Comparison of ENCODE assay signal across 16 cellular contexts in the genomic region with DNA sequence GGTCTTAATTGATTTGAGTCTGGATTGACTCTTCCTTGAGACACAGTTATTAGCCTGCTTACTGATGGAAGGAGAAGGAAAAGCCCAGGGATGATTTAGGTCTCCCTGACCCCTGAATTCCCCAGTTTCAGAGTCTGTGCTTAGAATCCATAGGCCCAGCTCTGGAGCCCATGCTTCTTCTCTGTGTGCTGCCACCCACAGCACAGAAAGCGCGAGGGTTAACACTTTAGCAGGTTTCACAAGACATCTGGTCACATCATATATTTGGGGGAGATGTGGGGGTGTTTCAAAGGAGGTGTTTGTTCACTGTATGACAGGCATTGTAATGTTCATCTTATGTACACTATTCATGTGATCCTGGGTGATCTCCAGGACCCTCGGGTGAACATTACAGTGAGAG.
A peak's percentile ranks its signal among the peaks of the same experiment; 100 is the strongest.
DNase-seq lines count a peak whose midpoint lies in the region; ATAC-seq, FAIRE-seq and TF ChIP-seq lines count a peak whose summit lies in the region.
"Had no signal": no experiment of that assay in that cellular context is flagged by ENCODE, and none has a peak within 500 bp of the region (broad histone marks: within the 10 kb centered on the region; RNA-seq: fewer than 3 reads in every experiment).

No MANE protein-coding gene starts in this region.

- H3K4me3 ChIP-seq in HepG2 (replicated peaks in 1 of 3; ENCODE audit: insufficient read depth in 1 of 3, low read depth in 2 of 3, low read length in 3 of 3) (no peak overlapping the region), right lobe of liver (no peak overlapping the region), breast epithelium (no peak overlapping the region)
- H3K4me3 ChIP-seq: BLaER1 had no signal

- H3K9me3 ChIP-seq in HepG2 (ENCODE audit: low read length) (no peaks in the 10 kb centered on the region), right lobe of liver (no peaks in the 10 kb centered on the region), breast epithelium (no peaks in the 10 kb centered on the region)
- H3K9me3 ChIP-seq: BLaER1 had no signal

- TF ChIP-seq CTCF in HepG2 (CRISPR knock-in tag; IDR thresholded peaks at IDR 0.05) = no peak
- TF ChIP-seq CTCF in right lobe of liver (IDR thresholded peaks at IDR 0.05) = no peak
- TF ChIP-seq CTCF in breast epithelium (IDR thresholded peaks at IDR 0.05) = no peak

- TF ChIP-seq RAD21 in HepG2 (CRISPR knock-in tag; IDR thresholded peaks at IDR 0.05) = no peak

- 85% methylated on average over 3 of the region's 3 CpGs for WGBS in HepG2 (ENCODE audit: low lambda C conversion rate)
- WGBS in right lobe of liver (ENCODE audit: insufficient coverage, low coverage, low lambda C conversion rate, missing lambda C conversion rate) = 80% methylated on average over 1 of the region's 3 CpGs

- H3K4me3 Mint-ChIP-seq in activated T-cell treated with anti-CD3 and anti-CD28 coated beads, Interleukin-2, amount 50 U/mL, for 24 hours = no peak overlapping the region
- H3K4me3 Mint-ChIP-seq in activated T-cell treated with anti-CD3 and anti-CD28 coated beads, Interleukin-2, amount 50 U/mL, for 4 hours = no peak overlapping the region
- H3K4me3 Mint-ChIP-seq: CD14-positive monocyte, H9 had no signal

- peaks cover 45% of the 10 kb centered on the region for H3K4me1 Mint-ChIP-seq in activated T-cell treated with anti-CD3 and anti-CD28 coated beads, Interleukin-2, amount 50 U/mL, for 24 hours (ENCODE audit: low read depth)
- peaks cover 20% of the 10 kb centered on the region for H3K4me1 Mint-ChIP-seq in activated T-cell treated with anti-CD3 and anti-CD28 coated beads, Interleukin-2, amount 50 U/mL, for 4 hours (ENCODE audit: low read depth)
- H3K4me1 Mint-ChIP-seq: H9 had no signal

- H3K4me1 ChIP-seq in HepG2 (ENCODE audit: insufficient read depth, low read length) = no peaks in the 10 kb centered on the region
- no peaks in the 10 kb centered on the region for H3K4me1 ChIP-seq in right lobe of liver
- no peaks in the 10 kb centered on the region for H3K4me1 ChIP-seq in breast epithelium

- H3K36me3 ChIP-seq in HepG2 (replicated peaks in 1 of 2; ENCODE audit: control insufficient read depth in 1 of 2, insufficient read depth in 2 of 2, low read length in 2 of 2) = peaks cover 26 to 87% of the 10 kb centered on the region in 2 experiments
- peaks cover 5 to 58% (median 20%) of the 10 kb centered on the region in 4 donors for H3K36me3 ChIP-seq in right lobe of liver
- peaks cover 8% of the 10 kb centered on the region for H3K36me3 ChIP-seq in breast epithelium

- H3K27ac ChIP-seq in HepG2 (ENCODE audit: extremely low read length, insufficient read depth, low read length) (no peak overlapping the region), right lobe of liver (no peak overlapping the region), breast epithelium (no peak overlapping the region)
- H3K27ac ChIP-seq: BLaER1 had no signal

- CTCF ChIA-PET in HepG2 (lab: Yijun Ruan, JAX; ENCODE audit: low intra/inter-chr PET ratio, low total read pairs) = no interaction called here

- intact Hi-C loops in HepG2 (cut with micrococcal nuclease; ENCODE audit: unreplicated experiment) (no loop called here), right lobe of liver (cut with DNase I) (no loop called here), breast epithelium (cut with DNase I; ENCODE audit: low total_unique reads) (no loop called here)

- in situ Hi-C loops in HepG2 (cut with HindIII; ENCODE audit: extremely low pct_ligation_motif_present, low pct_unique_long_range_greater_than_20kb) = no loop called here

- H3K27me3 Mint-ChIP-seq in activated T-cell treated with anti-CD3 and anti-CD28 coated beads, Interleukin-2, amount 50 U/mL, for 24 hours = no peaks in the 10 kb centered on the region
- H3K27me3 Mint-ChIP-seq in activated T-cell treated with anti-CD3 and anti-CD28 coated beads, Interleukin-2, amount 50 U/mL, for 4 hours (ENCODE audit: low read depth) = no peaks in the 10 kb centered on the region
- H3K27me3 Mint-ChIP-seq: CD4-positive, alpha-beta memory T cell had no signal

- no peak overlapping the region for H2AFZ ChIP-seq in HepG2 (ENCODE audit: low read length)

- H3K36me3 Mint-ChIP-seq in activated T-cell treated with anti-CD3 and anti-CD28 coated beads, Interleukin-2, amount 50 U/mL, for 24 hours (ENCODE audit: low read depth) = peaks cover 96% of the 10 kb centered on the region
- H3K36me3 Mint-ChIP-seq in activated T-cell treated with anti-CD3 and anti-CD28 coated beads, Interleukin-2, amount 50 U/mL, for 4 hours (ENCODE audit: insufficient read depth) = peaks cover 47% of the 10 kb centered on the region

- H3K4me2 ChIP-seq in HepG2 (ENCODE audit: low read depth, low read length) = no peak overlapping the region
- H3K4me2 ChIP-seq: BLaER1 had no signal

- TF ChIP-seq POLR2A in HepG2 (IDR thresholded peaks at IDR 0.05; ENCODE audit: insufficient read depth in 1 of 2, low read depth in 2 of 2, low read length in 2 of 2) (no peak), right lobe of liver (IDR thresholded peaks at IDR 0.05) (no peak), breast epithelium (IDR thresholded peaks at IDR 0.05) (no peak)

- no peak for ATAC-seq in activated T-cell treated with anti-CD3 and anti-CD28 coated beads, Interleukin-2, amount 50 U/mL, for 4 hours
- ATAC-seq in HepG2 (no peak), right lobe of liver (no peak)

- no peak for DNase-seq in activated T-cell treated with anti-CD3 and anti-CD28 coated beads, Interleukin-2, amount 50 U/mL, for 24 hours
- no peak for DNase-seq in activated T-cell treated with anti-CD3 and anti-CD28 coated beads, Interleukin-2, amount 50 U/mL, for 4 hours
- DNase-seq in HepG2 (ENCODE audit: low spot score) (no peak), right lobe of liver (no peak), foreskin melanocyte (peak; percentile 63), NCI-H748 (lab: John Stamatoyannopoulos, UW; ENCODE audit: unreplicated experiment) (no peak), breast epithelium (ENCODE audit: low spot score in 2 of 2) (no peak)
- DNase-seq: 8988T; CD4-positive, alpha-beta memory T cell; DMS79 treated with DMSO at 0.1 percent for 48 hours; GF-D8; H9 had no signal

- H4K20me1 ChIP-seq in HepG2 (ENCODE audit: insufficient read depth, low read length) = 0 out of 2 replicates have a peak, but pooled peaks cover 3% of the 10 kb centered on the region

- no peak for FAIRE-seq in HepG2 (lab: Jason Lieb, UNC)
- FAIRE-seq: H1, HTR-8/SVneo had no signal

- TF ChIP-seq EP300 in HepG2 (IDR thresholded peaks at IDR 0.05; ENCODE audit: low read depth in 2 of 2, low read length in 2 of 2) = no peak
- no peak for TF ChIP-seq EP300 in HepG2 (CRISPR knock-in tag; IDR thresholded peaks at IDR 0.05; ENCODE audit: borderline replicate concordance)

- H3K9me3 Mint-ChIP-seq in activated T-cell treated with anti-CD3 and anti-CD28 coated beads, Interleukin-2, amount 50 U/mL, for 24 hours = no peaks in the 10 kb centered on the region
- no peaks in the 10 kb centered on the region for H3K9me3 Mint-ChIP-seq in activated T-cell treated with anti-CD3 and anti-CD28 coated beads, Interleukin-2, amount 50 U/mL, for 4 hours
- H3K9me3 Mint-ChIP-seq: CD4-positive, alpha-beta memory T cell; H9 had no signal

- no peak overlapping the region for H3K9ac ChIP-seq in HepG2 (ENCODE audit: insufficient read depth, low read depth, low read length)
- H3K9ac ChIP-seq: BLaER1 had no signal

- no TSS peak for BruUV-seq in HepG2 (replicated peaks; lab: Mats Ljungman, UMichigan)

- H3K27ac Mint-ChIP-seq in activated T-cell treated with anti-CD3 and anti-CD28 coated beads, Interleukin-2, amount 50 U/mL, for 24 hours = peak overlapping the region; percentile 31
- H3K27ac Mint-ChIP-seq: CD14-positive monocyte; CD4-positive, alpha-beta memory T cell had no signal

- H3K27me3 ChIP-seq in HepG2 (ENCODE audit: control insufficient read depth in 1 of 2, insufficient read depth in 2 of 2, low read length in 2 of 2) = no peaks in the 10 kb centered on the region
- no peaks in the 10 kb centered on the region for H3K27me3 ChIP-seq in right lobe of liver
- H3K27me3 ChIP-seq in breast epithelium = no peaks in the 10 kb centered on the region
- H3K27me3 ChIP-seq: BLaER1 had no signal

- POLR2A ChIA-PET in HepG2 (lab: Yijun Ruan, JAX) = no interaction called here

- H3K79me2 ChIP-seq in HepG2 (ENCODE audit: insufficient read depth, low read length) = no peaks in the 10 kb centered on the region

TF ChIP-seq in HepG2, 621 proteins besides CTCF, POLR2A, EP300 and RAD21:
- TF ChIP-seq RBM22 (optimal IDR thresholded peaks at IDR 0.05; ENCODE audit: low read length) (peak; percentile 48), RFX5 (IDR thresholded peaks at IDR 0.05; ENCODE audit: low read depth, low read length) (no peak)
